ENCODE assay signal across 8 cellular contexts in genomic region chr3:9786825-9787654, GRCh38. TPM values are rescaled to one million over a fixed set of nuclear protein-coding genes. Genes with fewer than 3 reads are reported as not detected.
DNase-seq lines count a peak whose midpoint lies in the region; ATAC-seq, FAIRE-seq and TF ChIP-seq lines count a peak whose summit lies in the region.

No MANE protein-coding gene starts in this region.

- H3K36me3 ChIP-seq in bronchial epithelial cell (ENCODE audit: control insufficient read depth, insufficient read depth, low read length) (peaks cover 19% of the 10 kb centered on the region), parathyroid adenoma (ENCODE audit: control insufficient read depth, insufficient read depth, low read length) (no peaks in the 10 kb centered on the region)

- H3K4me3 Mint-ChIP-seq in activated CD8-positive, alpha-beta memory T cell treated with anti-CD3 and anti-CD28 coated beads, Interleukin-2, amount 10 ng/mL, durations not matched to agents 7 days and 5 days, result no peak overlapping the region

- FAIRE-seq in bronchial epithelial cell (lab: Jason Lieb, UNC), result no peak

- H3K27me3 ChIP-seq in bronchial epithelial cell (ENCODE audit: control insufficient read depth, insufficient read depth, low read length) (no peaks in the 10 kb centered on the region), parathyroid adenoma (ENCODE audit: control insufficient read depth, insufficient read depth, low read length) (no peaks in the 10 kb centered on the region)

- no peak for ATAC-seq in activated CD8-positive, alpha-beta memory T cell treated with anti-CD3 and anti-CD28 coated beads, Interleukin-2, amount 10 ng/mL, durations not matched to agents 7 days and 5 days
- no peak for ATAC-seq in HG02678 (IDR thresholded peaks at IDR 0.05; ENCODE audit: unreplicated experiment)

- no peaks in the 10 kb centered on the region for H3K9me3 Mint-ChIP-seq in activated CD8-positive, alpha-beta memory T cell treated with anti-CD3 and anti-CD28 coated beads, Interleukin-2, amount 10 ng/mL, durations not matched to agents 7 days and 5 days (ENCODE audit: low read depth)

- no peak overlapping the region for H3K9ac ChIP-seq in parathyroid adenoma

- TF ChIP-seq CTCF in bronchial epithelial cell (IDR thresholded peaks at IDR 0.05; ENCODE audit: insufficient read depth, low read length, severe bottlenecking), result peak; percentile 53
- TF ChIP-seq CTCF in parathyroid adenoma (IDR thresholded peaks at IDR 0.05), result no peak

- H3K4me3 ChIP-seq in bronchial epithelial cell (ENCODE audit: low read depth, low read length) (no peak overlapping the region), parathyroid adenoma (ENCODE audit: low read depth, low read length) (no peak overlapping the region)

- H3K36me3 Mint-ChIP-seq in activated CD8-positive, alpha-beta memory T cell treated with anti-CD3 and anti-CD28 coated beads, Interleukin-2, amount 10 ng/mL, durations not matched to agents 7 days and 5 days, result peaks cover 56% of the 10 kb centered on the region

- no peaks in the 10 kb centered on the region for H3K79me2 ChIP-seq in parathyroid adenoma

- H3K27ac ChIP-seq in parathyroid adenoma, result peak overlapping the region; percentile 45

- CTCF ChIA-PET in activated CD8-positive, alpha-beta memory T cell treated with anti-CD3 and anti-CD28 coated beads, Interleukin-2, amount 10 ng/mL, durations not matched to agents 7 days and 5 days (lab: Charles Lee), result no interaction called here

- no peak overlapping the region for H2AFZ ChIP-seq in parathyroid adenoma

- no peaks in the 10 kb centered on the region for H3K27me3 Mint-ChIP-seq in activated CD8-positive, alpha-beta memory T cell treated with anti-CD3 and anti-CD28 coated beads, Interleukin-2, amount 10 ng/mL, durations not matched to agents 7 days and 5 days

- H3K9me3 ChIP-seq in parathyroid adenoma (ENCODE audit: control insufficient read depth, low read length), result no peaks in the 10 kb centered on the region

- peak overlapping the region; percentile 60 for H3K27ac Mint-ChIP-seq in activated CD8-positive, alpha-beta memory T cell treated with anti-CD3 and anti-CD28 coated beads, Interleukin-2, amount 10 ng/mL, durations not matched to agents 7 days and 5 days

- peaks cover 11% of the 10 kb centered on the region for H3K4me1 ChIP-seq in parathyroid adenoma

- H3K4me2 ChIP-seq in parathyroid adenoma (ENCODE audit: low read length), result no peak overlapping the region

- peaks cover 42% of the 10 kb centered on the region for H3K4me1 Mint-ChIP-seq in activated CD8-positive, alpha-beta memory T cell treated with anti-CD3 and anti-CD28 coated beads, Interleukin-2, amount 10 ng/mL, durations not matched to agents 7 days and 5 days

- DNase-seq in activated CD8-positive, alpha-beta memory T cell treated with anti-CD3 and anti-CD28 coated beads, Interleukin-2, amount 10 ng/mL, durations not matched to agents 7 days and 5 days, result no peak
- DNase-seq in activated CD8-positive, alpha-beta memory T cell treated with anti-CD3 and anti-CD28 coated beads, Interleukin-2, amount 50 U/mL, for 48 hours, result no peak
- DNase-seq in NAMALWA (ENCODE audit: low spot score) (peak; percentile 37), bronchial epithelial cell (ENCODE audit: low read depth) (no peak), NCI-H2171 (lab: John Stamatoyannopoulos, UW) (no peak), G401 (ENCODE audit: low spot score) (no peak)

- in situ Hi-C loops in G401 (cut with HindIII; ENCODE audit: low sequenced_read_pairs), result no loop called here

RNA-seq across cellular contexts. Expression of gene TADA3, which starts 5.2 kb away (rescaled TPM):
- total RNA-seq in activated CD8-positive, alpha-beta memory T cell treated with anti-CD3 and anti-CD28 coated beads, Interleukin-2, amount 10 ng/mL, durations not matched to agents 7 days and 5 days, result 10 to 100 TPM; 89.8 to 90.6 TPM
- 46.9 and 78.5 TPM in 2 replicates for total RNA-seq in bronchial epithelial cell
- total RNA-seq in G401 (2014; rRNA removed; shearing (Covaris generic)), result 70.0 and 72.1 TPM in 2 replicates

RNA-seq across cellular contexts. Expression of gene ARPC4, which starts 5.8 kb away (rescaled TPM):
- 100 to 1,000 TPM; 274 to 300 TPM for total RNA-seq in activated CD8-positive, alpha-beta memory T cell treated with anti-CD3 and anti-CD28 coated beads, Interleukin-2, amount 10 ng/mL, durations not matched to agents 7 days and 5 days
- total RNA-seq in bronchial epithelial cell, result 192 and 204 TPM in 2 replicates
- 231 and 292 TPM in 2 replicates for total RNA-seq in G401 (2014; rRNA removed; shearing (Covaris generic))

RNA-seq across cellular contexts. Expression of gene CAMK1, which starts 17.3 kb away (rescaled TPM):
- total RNA-seq in activated CD8-positive, alpha-beta memory T cell treated with anti-CD3 and anti-CD28 coated beads, Interleukin-2, amount 10 ng/mL, durations not matched to agents 7 days and 5 days, result 10 to 100 TPM; 31.7 to 57.7 TPM
- 18.2 and 36.4 TPM in 2 replicates for total RNA-seq in bronchial epithelial cell
- total RNA-seq in G401 (2014; rRNA removed; shearing (Covaris generic)), result not detected in 2 replicates

RNA-seq across cellular contexts. Expression of gene TTLL3, which starts 23.0 kb away (rescaled TPM):
- total RNA-seq in activated CD8-positive, alpha-beta memory T cell treated with anti-CD3 and anti-CD28 coated beads, Interleukin-2, amount 10 ng/mL, durations not matched to agents 7 days and 5 days, result 10 to 100 TPM; 40.4 to 77.5 TPM
- 11.3 and 17.3 TPM in 2 replicates for total RNA-seq in bronchial epithelial cell
- 4.6 and 5.4 TPM in 2 replicates for total RNA-seq in G401 (2014; rRNA removed; shearing (Covaris generic))

RNA-seq across cellular contexts. Expression of gene OGG1, which starts 37.3 kb away (rescaled TPM):
- 10 to 100 TPM; 32.1 to 34.5 TPM for total RNA-seq in activated CD8-positive, alpha-beta memory T cell treated with anti-CD3 and anti-CD28 coated beads, Interleukin-2, amount 10 ng/mL, durations not matched to agents 7 days and 5 days
- 21.6 and 26.5 TPM in 2 replicates for total RNA-seq in bronchial epithelial cell
- 32.1 and 35.3 TPM in 2 replicates for total RNA-seq in G401 (2014; rRNA removed; shearing (Covaris generic))

Comparison
In these comparisons a context has a peak if more than half of its experiments do, and no peak if none do; other contexts are left out.
1. RNA of gene CAMK1, which starts 17.3 kb away (total RNA-seq): 31.7 to 57.7 TPM in activated CD8-positive, alpha-beta memory T cell treated with anti-CD3 and anti-CD28 coated beads, Interleukin-2, amount 10 ng/mL, durations not matched to agents 7 days and 5 days and 18.2 to 36.4 TPM in bronchial epithelial cell; not detected in G401; every median in the first group is over 10 times any median in the second.